13 cellular contexts compared by ENCODE assay signal in the genomic region with DNA sequence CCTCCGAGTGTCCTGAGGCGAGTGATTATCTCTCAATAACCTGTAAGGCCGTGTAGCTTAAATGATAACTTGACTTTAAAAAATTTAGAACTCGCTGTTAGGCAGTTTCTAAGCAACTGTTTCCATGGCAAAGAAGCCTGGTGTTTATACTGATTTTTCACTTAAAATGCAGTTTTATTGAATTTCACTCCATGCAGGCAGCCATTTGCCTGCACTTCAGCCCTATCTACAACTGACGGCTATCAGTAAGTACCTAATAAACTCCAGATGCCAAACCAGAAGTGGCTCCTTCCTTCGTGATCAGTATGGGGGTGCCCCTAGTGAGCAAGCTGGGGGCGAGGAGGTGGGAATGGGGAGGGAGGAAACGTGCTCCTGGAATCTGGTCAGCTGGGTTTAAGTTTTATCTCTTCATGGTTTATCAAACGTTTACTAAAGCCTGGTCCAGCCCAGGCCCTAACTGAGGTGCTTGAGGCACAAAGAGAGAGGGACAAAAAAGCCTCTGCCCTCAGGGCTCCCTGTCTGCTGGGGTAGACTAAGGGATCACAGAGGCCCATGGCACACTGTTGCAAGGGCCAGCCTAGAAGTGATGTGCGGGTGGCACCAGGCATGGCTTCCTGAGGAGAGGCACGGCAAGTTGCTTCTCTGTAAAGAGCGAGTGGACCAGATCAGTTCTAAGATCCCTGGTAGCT. TPM values are rescaled to one million over a fixed set of nuclear protein-coding genes. Genes with fewer than 3 reads are reported as not detected.
DNase-seq lines count a peak whose midpoint lies in the region; ATAC-seq and TF ChIP-seq lines count a peak whose summit lies in the region.
"Had no signal": no experiment of that assay in that cellular context is flagged by ENCODE, and none has a peak within 500 bp of the region (broad histone marks: within the 10 kb centered on the region; RNA-seq: fewer than 3 reads in every experiment).

No MANE protein-coding gene starts in this region.

- H3K27me3 Mint-ChIP-seq in activated CD8-positive, alpha-beta memory T cell treated with anti-CD3 and anti-CD28 coated beads, Interleukin-2, amount 10 ng/mL, durations not matched to agents 7 days and 5 days: no peaks in the 10 kb centered on the region
- H3K27me3 Mint-ChIP-seq: memory B cell had no signal

- peaks cover 22% of the 10 kb centered on the region for H3K36me3 Mint-ChIP-seq in activated CD8-positive, alpha-beta memory T cell treated with anti-CD3 and anti-CD28 coated beads, Interleukin-2, amount 10 ng/mL, durations not matched to agents 7 days and 5 days

- H3K9me3 ChIP-seq in mesodermal cell (ENCODE audit: control insufficient read depth, low read length): no peaks in the 10 kb centered on the region
- no peaks in the 10 kb centered on the region for H3K9me3 ChIP-seq in thyroid gland

- H3K4me3 Mint-ChIP-seq in activated CD8-positive, alpha-beta memory T cell treated with anti-CD3 and anti-CD28 coated beads, Interleukin-2, amount 10 ng/mL, durations not matched to agents 7 days and 5 days: no peak overlapping the region
- H3K4me3 Mint-ChIP-seq: memory B cell had no signal

- no peak overlapping the region for H3K27ac Mint-ChIP-seq in activated CD8-positive, alpha-beta memory T cell treated with anti-CD3 and anti-CD28 coated beads, Interleukin-2, amount 10 ng/mL, durations not matched to agents 7 days and 5 days

- ATAC-seq in activated CD8-positive, alpha-beta memory T cell treated with anti-CD3 and anti-CD28 coated beads, Interleukin-2, amount 10 ng/mL, durations not matched to agents 7 days and 5 days: no peak
- ATAC-seq in HG02678 (IDR thresholded peaks at IDR 0.05; ENCODE audit: unreplicated experiment) (no peak), GM21526 (IDR thresholded peaks at IDR 0.05; ENCODE audit: low FRiP score, unreplicated experiment) (no peak)

- H3K4me1 ChIP-seq in mesodermal cell (ENCODE audit: control insufficient read depth, insufficient read depth, low read length, poor library complexity, severe bottlenecking) (peaks cover 19% of the 10 kb centered on the region), thyroid gland (peaks cover 76 to 94% of the 10 kb centered on the region in 2 donors)

- peak; percentile 35 for DNase-seq in activated CD8-positive, alpha-beta memory T cell treated with anti-CD3 and anti-CD28 coated beads for 24 hours
- no peak for DNase-seq in activated CD8-positive, alpha-beta memory T cell treated with anti-CD3 and anti-CD28 coated beads, Interleukin-2, amount 10 ng/mL, durations not matched to agents 7 days and 5 days
- DNase-seq in coronary artery (ENCODE audit: low spot score) (no peak), thyroid gland (no peak)
- DNase-seq in stimulated activated CD4-positive, alpha-beta T cell treated with anti-CD3 and anti-CD28 coated beads, Interleukin-4, amount 100 ng/mL, for 1 hour: no peak
- DNase-seq: 8988T, NCI-H748 treated with DMSO at 0.1 percent for 48 hours, SIG-M5 had no signal

- TF ChIP-seq CTCF in coronary artery (IDR thresholded peaks at IDR 0.05) (no peak), thyroid gland (IDR thresholded peaks at IDR 0.05) (no peak)

- H3K4me1 Mint-ChIP-seq in activated CD8-positive, alpha-beta memory T cell treated with anti-CD3 and anti-CD28 coated beads, Interleukin-2, amount 10 ng/mL, durations not matched to agents 7 days and 5 days: peaks cover 35% of the 10 kb centered on the region

- CTCF ChIA-PET in activated CD8-positive, alpha-beta memory T cell treated with anti-CD3 and anti-CD28 coated beads, Interleukin-2, amount 10 ng/mL, durations not matched to agents 7 days and 5 days (lab: Charles Lee): interaction anchor here (1.0 kb wide), 1 partner anchor 85 kb away, joined by 4 read pairs; no protein-coding TSS in a partner anchor

- H3K36me3 ChIP-seq in mesodermal cell (ENCODE audit: control insufficient read depth, insufficient read depth, low read length) (peaks cover 51% of the 10 kb centered on the region), thyroid gland (no peaks in the 10 kb centered on the region)

- H3K27me3 ChIP-seq in thyroid gland: no peaks in the 10 kb centered on the region

- H3K27ac ChIP-seq in coronary artery (peak overlapping the region; percentile 39 to 70), mesodermal cell (ENCODE audit: low read depth, low read length, severe bottlenecking) (peak overlapping the region; percentile 59), thyroid gland (peak overlapping the region; percentile 92 to 94 (median 94))
- H3K27ac ChIP-seq: KMS-11 had no signal

- 84 to 88% methylated on average over 7 to 10 of the region's 12 CpGs for WGBS in mesodermal cell (ENCODE audit: insufficient coverage in 2 of 2), 2 experiments
- WGBS in thyroid gland, 2 donors: 69 to 75% methylated on average over 12 of the region's 12 CpGs

- intact Hi-C loops in thyroid gland (cut with DNase I): no loop called here

- no peaks in the 10 kb centered on the region for H3K9me3 Mint-ChIP-seq in activated CD8-positive, alpha-beta memory T cell treated with anti-CD3 and anti-CD28 coated beads, Interleukin-2, amount 10 ng/mL, durations not matched to agents 7 days and 5 days (ENCODE audit: low read depth)
- H3K9me3 Mint-ChIP-seq: memory B cell had no signal

- TF ChIP-seq POLR2A in thyroid gland (IDR thresholded peaks at IDR 0.05): no peak

- H3K4me3 ChIP-seq in coronary artery: no peak overlapping the region
- no peak overlapping the region for H3K4me3 ChIP-seq in mesodermal cell (ENCODE audit: extremely low read depth, insufficient read depth, low read length, poor library complexity, severe bottlenecking)
- H3K4me3 ChIP-seq in thyroid gland (replicated peaks in 1 of 3): no peak overlapping the region

RNA-seq across cellular contexts. Expression of gene TTI1, which starts 45.5 kb away (rescaled TPM):
- total RNA-seq in activated CD8-positive, alpha-beta memory T cell treated with anti-CD3 and anti-CD28 coated beads, Interleukin-2, amount 10 ng/mL, durations not matched to agents 7 days and 5 days: 10 to 100 TPM; 34.7 to 35.0 TPM
- 26.1 TPM for polyA plus RNA-seq in mesodermal cell (2013, experiment 1 of 2)
- 25.1 TPM for polyA plus RNA-seq in mesodermal cell (2013, experiment 2 of 2)
- 10 to 100 TPM; 23.0 to 45.0 (median 30.1) TPM for total RNA-seq in thyroid gland

RNA-seq across cellular contexts. Expression of gene RPRD1B, which starts 45.8 kb away (rescaled TPM):
- 10 to 100 TPM; 34.1 to 37.4 TPM for total RNA-seq in activated CD8-positive, alpha-beta memory T cell treated with anti-CD3 and anti-CD28 coated beads, Interleukin-2, amount 10 ng/mL, durations not matched to agents 7 days and 5 days
- 26.1 TPM for polyA plus RNA-seq in mesodermal cell (2013, experiment 1 of 2)
- polyA plus RNA-seq in mesodermal cell (2013, experiment 2 of 2): 22.9 TPM
- total RNA-seq in thyroid gland: 10 to 100 TPM; 24.2 to 58.9 (median 27.0) TPM
